25 cellular contexts compared by ENCODE assay signal in genomic region chr6:9020001-9020400, GRCh38.
"Had no signal": no experiment of that assay in that cellular context is flagged by ENCODE, and none has a peak within 500 bp of the region (broad histone marks: within the 10 kb centered on the region; RNA-seq: fewer than 3 reads in every experiment).

No MANE protein-coding gene starts in this region.

- H3K4me3 ChIP-seq: dorsolateral prefrontal cortex, gastrocnemius medialis, left lung, psoas muscle, sigmoid colon, spleen, thoracic aorta, tibial nerve, upper lobe of left lung had no signal

- H3K27me3 ChIP-seq: dorsolateral prefrontal cortex, gastrocnemius medialis, left lung, sigmoid colon, spleen, tibial nerve, upper lobe of left lung had no signal

- H3K36me3 ChIP-seq: gastrocnemius medialis, left lung, sigmoid colon, spleen, thoracic aorta, tibial nerve, upper lobe of left lung had no signal

- DNase-seq: cerebellar nuclear complex; dorsolateral prefrontal cortex; effector CD4-positive, alpha-beta T cell; foreskin fibroblast; gastrocnemius medialis; head of caudate nucleus; kidney; left cardiac atrium; left lung; naive thymus-derived CD8-positive, alpha-beta T cell; nephron progenitor cell; nucleus accumbens; posterior cingulate gyrus; psoas muscle; right cardiac atrium; sigmoid colon; spleen; stimulated activated CD4-positive, alpha-beta T cell treated with anti-CD3 and anti-CD28 coated beads, Interleukin-4, amount 100 ng/mL, for 4 hours; stimulated activated naive CD8-positive, alpha-beta T cell treated with anti-CD3 and anti-CD28 coated beads, Interleukin-15, Interleukin-2, amounts not matched to agents 100 U/mL and 50 U/mL, for 24 hours; substantia nigra; upper lobe of left lung had no signal

- H3K4me1 ChIP-seq: gastrocnemius medialis, left lung, psoas muscle, sigmoid colon, spleen, tibial nerve, upper lobe of left lung had no signal

- H3K9me3 ChIP-seq: gastrocnemius medialis, psoas muscle, sigmoid colon, thoracic aorta, upper lobe of left lung had no signal

- H3K27ac ChIP-seq: dorsolateral prefrontal cortex, gastrocnemius medialis, left lung, psoas muscle, sigmoid colon, spleen, thoracic aorta, tibial nerve, upper lobe of left lung had no signal

- ATAC-seq: esophagus mucosa; gastrocnemius medialis; left cardiac atrium; left lung; naive thymus-derived CD8-positive, alpha-beta T cell; psoas muscle; right cardiac atrium; stimulated activated memory B cell treated with anti-CD40 and anti-IgM and Interleukin-4, amounts not matched to agents 10 μg/mL and 1 μg/mL and 100 μg/mL, for 72 hours; stimulated activated naive CD8-positive, alpha-beta T cell treated with anti-CD3 and anti-CD28 coated beads, Interleukin-15, Interleukin-2, amounts not matched to agents 100 U/mL and 50 U/mL, for 24 hours had no signal
